8 cellular contexts compared by ENCODE assay signal in the genomic region with DNA sequence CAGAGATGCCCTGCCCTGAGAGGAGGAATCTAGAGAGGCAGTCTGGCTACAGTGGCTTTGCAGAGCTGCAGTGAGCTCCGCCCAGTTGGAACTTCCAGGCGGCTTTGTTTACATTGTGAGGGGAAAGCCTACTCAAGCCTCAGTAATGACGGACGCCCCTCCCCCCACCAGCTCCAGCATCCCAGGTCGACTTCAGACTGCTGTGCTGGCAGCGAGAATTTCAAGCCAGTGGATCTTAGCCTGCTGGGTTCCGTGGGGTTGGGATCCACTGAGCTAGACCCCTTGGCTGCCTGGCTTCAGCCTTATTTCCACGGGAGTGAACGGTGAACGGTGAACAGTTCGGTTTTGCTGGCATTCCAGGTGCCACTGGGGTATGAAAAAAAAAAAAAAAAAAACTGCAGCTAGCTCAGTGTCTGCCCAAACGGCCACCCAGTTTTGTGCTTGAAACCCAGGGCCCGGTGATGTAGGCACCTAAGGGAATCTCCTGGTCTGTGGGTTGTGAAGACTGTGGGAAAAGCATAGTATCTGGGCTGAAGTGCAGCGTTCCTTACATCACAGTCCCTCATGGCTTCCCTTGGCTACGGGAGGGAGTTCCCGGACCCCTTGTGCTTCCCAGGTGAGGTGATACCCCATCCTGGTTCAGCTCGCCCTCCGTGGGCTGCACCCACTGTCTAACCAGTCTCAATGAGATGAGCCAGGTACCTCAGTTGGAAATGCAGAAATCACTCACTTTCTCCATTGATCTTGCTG.
A peak's percentile ranks its signal among the peaks of the same experiment; 100 is the strongest.
DNase-seq lines count a peak whose midpoint lies in the region; ATAC-seq and TF ChIP-seq lines count a peak whose summit lies in the region.
"Not testable (repeated sequence)": the region's sequence is repeated elsewhere in the genome, so short reads cannot be mapped to it uniquely, and the experiment has no call there.

No MANE protein-coding gene starts in this region.

- peaks cover 40% of the 10 kb centered on the region for H3K9me3 Mint-ChIP-seq in nephron

- peak in 1 of 2 donors; percentile 62 for ATAC-seq in right cardiac atrium

- not testable (repeated sequence) for H3K4me1 ChIP-seq in right cardiac atrium (ENCODE audit: control insufficient read depth, insufficient read depth, low read length)

- H3K36me3 Mint-ChIP-seq in nephron (ENCODE audit: low read depth): peaks cover 32% of the 10 kb centered on the region

- not testable (repeated sequence) for H3K27ac ChIP-seq in right cardiac atrium (ENCODE audit: low read length)
- peak overlapping the region; percentile 78 for H3K27ac ChIP-seq in temporal lobe (ENCODE audit: low read depth, low read length)

- H3K36me3 ChIP-seq in MG63: not testable (repeated sequence)

- WGBS in right cardiac atrium: 43% methylated on average over 18 of the region's 18 CpGs

- H3K4me3 Mint-ChIP-seq in nephron: peak overlapping the region; percentile 78 to 80 (median 79)

- not testable (repeated sequence) for H3K27me3 Mint-ChIP-seq in nephron (ENCODE audit: low read depth)

- H3K27me3 ChIP-seq in MG63; right cardiac atrium (ENCODE audit: control insufficient read depth, insufficient read depth): not testable (repeated sequence)

- not testable (repeated sequence) for TF ChIP-seq CTCF in nephron (IDR thresholded peaks at IDR 0.05; ENCODE audit: unreplicated experiment in 3 of 3)

- peaks cover 45% of the 10 kb centered on the region for H3K4me1 Mint-ChIP-seq in nephron

- not testable (repeated sequence) for H3K9me3 ChIP-seq in MG63; right cardiac atrium (ENCODE audit: control insufficient read depth, low read length)

- H3K27ac Mint-ChIP-seq in nephron: peak overlapping the region; percentile 92 to 98 (median 96)

- intact Hi-C loops in right cardiac atrium (cut with DNase I): not testable (repeated sequence)

- not testable (repeated sequence) for H3K4me3 ChIP-seq in MG63; right cardiac atrium (ENCODE audit: low read length)

- DNase-seq in DMS79 (lab: John Stamatoyannopoulos, UW): peak; percentile 87
- peak; percentile 73 for DNase-seq in MG63
- DNase-seq in NCI-H510A (lab: John Stamatoyannopoulos, UW): peak; percentile 84
- DNase-seq in T1000 (lab: John Stamatoyannopoulos, UW): peak; percentile 41
- DNase-seq in ecto neural progenitor cell (ENCODE audit: low spot score): peak; percentile 87
- DNase-seq in right cardiac atrium: peak; percentile 41 to 78 (median 77)
